19 cellular contexts compared by ENCODE assay signal in genomic region chr1:236766506-236766905, GRCh38. TPM values are rescaled to one million over a fixed set of nuclear protein-coding genes. Genes with fewer than 3 reads are reported as not detected.
DNase-seq lines count a peak whose midpoint lies in the region; ATAC-seq and TF ChIP-seq lines count a peak whose summit lies in the region.
"Had no signal": no experiment of that assay in that cellular context is flagged by ENCODE, and none has a peak within 500 bp of the region (broad histone marks: within the 10 kb centered on the region; RNA-seq: fewer than 3 reads in every experiment).

No MANE protein-coding gene starts in this region.

- H3K36me3 ChIP-seq in SK-N-MC (ENCODE audit: insufficient read depth, low read length) (peaks cover 40% of the 10 kb centered on the region), right lobe of liver (no peaks in the 10 kb centered on the region), parathyroid adenoma (ENCODE audit: control insufficient read depth, insufficient read depth, low read length) (no peaks in the 10 kb centered on the region)
- H3K36me3 ChIP-seq: BLaER1 treated with 17β-estradiol and CSF1 and Interleukin-3, amounts not matched to agents 10 nM and 100 nM; HAP-1 had no signal

- peaks cover 8 to 49% of the 10 kb centered on the region in 2 donors for H3K27me3 Mint-ChIP-seq in natural killer cell (ENCODE audit: low read depth in 2 of 2)

- H3K4me3 ChIP-seq in SK-N-MC, result no peak overlapping the region
- no peak overlapping the region for H3K4me3 ChIP-seq in right lobe of liver
- H3K4me3 ChIP-seq in parathyroid adenoma (ENCODE audit: low read depth, low read length), result no peak overlapping the region
- H3K4me3 ChIP-seq: BLaER1 treated with 17β-estradiol and CSF1 and Interleukin-3, amounts not matched to agents 10 nM and 100 nM; GM12878; GM23248; HAP-1 had no signal

- no peaks in the 10 kb centered on the region for H3K36me3 Mint-ChIP-seq in natural killer cell
- H3K36me3 Mint-ChIP-seq: CD8-positive, alpha-beta T cell had no signal

- H3K9me3 ChIP-seq in SK-N-MC (ENCODE audit: low read depth, low read length), result no peaks in the 10 kb centered on the region
- no peaks in the 10 kb centered on the region for H3K9me3 ChIP-seq in right lobe of liver
- H3K9me3 ChIP-seq in parathyroid adenoma (ENCODE audit: control insufficient read depth, low read length), result no peaks in the 10 kb centered on the region
- H3K9me3 ChIP-seq: BLaER1 treated with 17β-estradiol and CSF1 and Interleukin-3, amounts not matched to agents 10 nM and 100 nM; HAP-1 had no signal

- H3K9me3 Mint-ChIP-seq in natural killer cell, result no peaks in the 10 kb centered on the region
- H3K9me3 Mint-ChIP-seq: CD8-positive, alpha-beta T cell had no signal

- ATAC-seq in right lobe of liver, result peak; percentile 77 to 90 (median 87)
- ATAC-seq in natural killer cell, result no peak
- ATAC-seq: CD8-positive, alpha-beta T cell; GM12878 had no signal

- no peaks in the 10 kb centered on the region for H3K27me3 ChIP-seq in right lobe of liver
- no peaks in the 10 kb centered on the region for H3K27me3 ChIP-seq in parathyroid adenoma (ENCODE audit: control insufficient read depth, insufficient read depth, low read length)
- H3K27me3 ChIP-seq: BLaER1 treated with 17β-estradiol and CSF1 and Interleukin-3, amounts not matched to agents 10 nM and 100 nM had no signal

- H3K9ac ChIP-seq in SK-N-MC (ENCODE audit: insufficient read length) (no peak overlapping the region), parathyroid adenoma (no peak overlapping the region)
- H3K9ac ChIP-seq: BLaER1 treated with 17β-estradiol and CSF1 and Interleukin-3, amounts not matched to agents 10 nM and 100 nM; GM23248 had no signal

- intact Hi-C loops in right lobe of liver (cut with DNase I), result no loop called here
- intact Hi-C loops in natural killer cell (cut with micrococcal nuclease), result loop anchor here (10.0 kb wide), 1 partner anchor 662 kb away; no protein-coding TSS in a partner anchor

- H3K4me2 ChIP-seq in parathyroid adenoma (ENCODE audit: low read length), result peak overlapping the region; percentile 39
- H3K4me2 ChIP-seq: BLaER1 treated with 17β-estradiol and CSF1 and Interleukin-3, amounts not matched to agents 10 nM and 100 nM had no signal

- H3K27ac Mint-ChIP-seq in natural killer cell, result no peak overlapping the region
- H3K27ac Mint-ChIP-seq: B cell; CD8-positive, alpha-beta T cell had no signal

- H2AFZ ChIP-seq in parathyroid adenoma, result no peak overlapping the region
- H2AFZ ChIP-seq: GM23248 had no signal

- H3K79me2 ChIP-seq in parathyroid adenoma, result no peaks in the 10 kb centered on the region

- DNase-seq in SK-N-MC (ENCODE audit: low read depth, low spot score) (no peak), caudate nucleus (lab: John Stamatoyannopoulos, UW) (no peak), right lobe of liver (no peak), foreskin melanocyte (no peak), natural killer cell (no peak), NCI-H2227 (lab: John Stamatoyannopoulos, UW; ENCODE audit: unreplicated experiment) (no peak)
- DNase-seq in effector CD8-positive, alpha-beta T cell (lab: John Stamatoyannopoulos, UW), result no peak
- DNase-seq: CD8-positive, alpha-beta T cell; COR-L47; DMS 273 treated with DMSO at 0.1 percent for 48 hours; DMS53; DND-41; EL; GM23248 had no signal

- peak overlapping the region; percentile 43; the same call in 1 of the 2 replicates for H3K27ac ChIP-seq in SK-N-MC
- H3K27ac ChIP-seq in caudate nucleus (ENCODE audit: low read depth, low read length), result peak overlapping the region; percentile 80
- H3K27ac ChIP-seq in right lobe of liver, result no peak overlapping the region
- no peak overlapping the region for H3K27ac ChIP-seq in parathyroid adenoma
- H3K27ac ChIP-seq: BLaER1 treated with 17β-estradiol and CSF1 and Interleukin-3, amounts not matched to agents 10 nM and 100 nM; GM23248 had no signal

- H3K4me1 ChIP-seq in right lobe of liver, result peaks cover 0 to 26% (median 11%) of the 10 kb centered on the region in 4 donors
- no peaks in the 10 kb centered on the region for H3K4me1 ChIP-seq in parathyroid adenoma
- H3K4me1 ChIP-seq: HAP-1 had no signal

- no peak for TF ChIP-seq POLR2A in right lobe of liver (IDR thresholded peaks at IDR 0.05)

- no peak overlapping the region for H3K4me3 Mint-ChIP-seq in natural killer cell
- H3K4me3 Mint-ChIP-seq: B cell; CD8-positive, alpha-beta T cell had no signal

- 8% methylated on average over 3 of the region's 3 CpGs for WGBS in right lobe of liver (ENCODE audit: insufficient coverage, low coverage, low lambda C conversion rate, missing lambda C conversion rate)

- TF ChIP-seq CTCF in right lobe of liver (IDR thresholded peaks at IDR 0.05), result no peak
- TF ChIP-seq CTCF in parathyroid adenoma (IDR thresholded peaks at IDR 0.05), result no peak
- TF ChIP-seq CTCF in natural killer cell (IDR thresholded peaks at IDR 0.05), result no peak

- no peaks in the 10 kb centered on the region for H3K4me1 Mint-ChIP-seq in natural killer cell
- H3K4me1 Mint-ChIP-seq: B cell had no signal

RNA-seq across cellular contexts. Expression of gene MTR, which starts 28.6 kb away (rescaled TPM):
- total RNA-seq in right lobe of liver, result 10 to 100 TPM in 3 of 6 experiments, 1 to 10 TPM in 3; 9.4 to 15.4 (median 11.8) TPM
- total RNA-seq in natural killer cell, result 10 to 100 TPM; 28.4 to 41.1 (median 38.4) TPM

Comparison
In these comparisons a context has a peak if more than half of its experiments do, and no peak if none do; other contexts are left out.
1. H3K27ac ChIP-seq: peak in SK-N-MC (single experiment) and caudate nucleus (single experiment); none in right lobe of liver (0 of 3) and parathyroid adenoma (single experiment).
2. ATAC-seq: peak in right lobe of liver (4 of 4); none in natural killer cell (0 of 3).